In genomic region chr10:60376221-60376620, GRCh38 we compare ENCODE assay signal across 14 cellular contexts.
"Had no signal": no experiment of that assay in that cellular context is flagged by ENCODE, and none has a peak within 500 bp of the region (broad histone marks: within the 10 kb centered on the region; RNA-seq: fewer than 3 reads in every experiment).

No MANE protein-coding gene starts in this region.

- H3K27ac Mint-ChIP-seq: effector memory CD8-positive, alpha-beta T cell; stimulated activated naive B cell treated with anti-CD40 and anti-IgM and Interleukin-4, amounts not matched to agents 10 μg/mL and 1 μg/mL and 100 μg/mL, for 72 hours; stimulated activated naive CD8-positive, alpha-beta T cell treated with anti-CD3 and anti-CD28 coated beads, Interleukin-15, amount 100 ng/mL, for 72 hours had no signal

- H3K27me3 Mint-ChIP-seq: effector memory CD8-positive, alpha-beta T cell; naive thymus-derived CD4-positive, alpha-beta T cell; stimulated activated naive CD8-positive, alpha-beta T cell treated with anti-CD3 and anti-CD28 coated beads, Interleukin-15, amount 100 ng/mL, for 72 hours had no signal

- H3K9me3 Mint-ChIP-seq: effector memory CD8-positive, alpha-beta T cell; naive thymus-derived CD4-positive, alpha-beta T cell; stimulated activated naive B cell treated with anti-CD40 and anti-IgM and Interleukin-4, amounts not matched to agents 10 μg/mL and 1 μg/mL and 100 μg/mL, for 72 hours; stimulated activated naive CD8-positive, alpha-beta T cell treated with anti-CD3 and anti-CD28 coated beads, Interleukin-15, amount 100 ng/mL, for 72 hours had no signal

- ATAC-seq: effector memory CD8-positive, alpha-beta T cell; gastroesophageal sphincter; naive thymus-derived CD4-positive, alpha-beta T cell; stimulated activated naive B cell treated with anti-CD40 and anti-IgM and Interleukin-4, amounts not matched to agents 10 μg/mL and 1 μg/mL and 100 μg/mL, for 72 hours; stimulated activated naive CD8-positive, alpha-beta T cell treated with anti-CD3 and anti-CD28 coated beads, Interleukin-15, amount 100 ng/mL, for 72 hours had no signal

- DNase-seq: effector memory CD8-positive, alpha-beta T cell; esophagus squamous epithelium; foreskin fibroblast; naive thymus-derived CD4-positive, alpha-beta T cell; posterior cingulate gyrus; sigmoid colon; stimulated activated CD4-positive, alpha-beta T cell treated with anti-CD3 and anti-CD28 coated beads, Interleukin-2, amount 100 ng/mL, for 24 hours; stimulated activated CD4-positive, alpha-beta T cell treated with anti-CD3 and anti-CD28 coated beads, Interleukin-4, amount 100 ng/mL, for 4 hours; stimulated activated naive B cell treated with anti-CD40 and anti-IgM and Interleukin-4, amounts not matched to agents 10 μg/mL and 1 μg/mL and 100 μg/mL, for 72 hours; stimulated activated naive CD8-positive, alpha-beta T cell treated with anti-CD3 and anti-CD28 coated beads, Interleukin-15, amount 100 ng/mL, for 72 hours; trophoblast cell had no signal

- H3K4me3 Mint-ChIP-seq: effector memory CD8-positive, alpha-beta T cell; naive thymus-derived CD4-positive, alpha-beta T cell; stimulated activated naive B cell treated with anti-CD40 and anti-IgM and Interleukin-4, amounts not matched to agents 10 μg/mL and 1 μg/mL and 100 μg/mL, for 72 hours; stimulated activated naive CD8-positive, alpha-beta T cell treated with anti-CD3 and anti-CD28 coated beads, Interleukin-15, amount 100 ng/mL, for 72 hours had no signal

- H3K4me1 Mint-ChIP-seq: stimulated activated naive CD8-positive, alpha-beta T cell treated with anti-CD3 and anti-CD28 coated beads, Interleukin-15, amount 100 ng/mL, for 72 hours had no signal

- H3K4me3 ChIP-seq: esophagus squamous epithelium, gastroesophageal sphincter, right atrium auricular region, sigmoid colon, skin epidermis had no signal
